Comparison of ENCODE assay signal across 8 cellular contexts in genomic region chr3:196867507-196868296, GRCh38. TPM values are rescaled to one million over a fixed set of nuclear protein-coding genes. Genes with fewer than 3 reads are reported as not detected.
DNase-seq lines count a peak whose midpoint lies in the region; ATAC-seq and TF ChIP-seq lines count a peak whose summit lies in the region.

Gene SENP5, plus strand, starts transcription at chr3:196867920. Its CDS starts 17,262 bp downstream, at chr3:196885182.

- peak within 1 kb of the TSS; percentile 25 for H3K27ac ChIP-seq in OCI-LY1 (ENCODE audit: low read depth, low read length, poor library complexity, severe bottlenecking)
- peak within 1 kb of the TSS; percentile 89 for H3K27ac ChIP-seq in mesodermal cell (ENCODE audit: low read depth, low read length, severe bottlenecking)

- no peaks in the 10 kb centered on the region for H3K9me2 ChIP-seq in OCI-LY1 (ENCODE audit: low read depth, low read length)

- H3K4me1 ChIP-seq in OCI-LY1 (ENCODE audit: insufficient read depth, low read length, severe bottlenecking): peaks cover 24% of the 10 kb centered on the region
- peaks cover 6% of the 10 kb centered on the region for H3K4me1 ChIP-seq in mesodermal cell (ENCODE audit: control insufficient read depth, insufficient read depth, low read length, poor library complexity, severe bottlenecking)

- 2% methylated on average over 85 to 88 of the region's 93 CpGs for WGBS in mesodermal cell (ENCODE audit: insufficient coverage in 2 of 2), 2 experiments

- H3K79me2 ChIP-seq in OCI-LY1 (ENCODE audit: insufficient read depth, low read length): peaks cover 43% of the 10 kb centered on the region

- peaks cover 9% of the 10 kb centered on the region; the same call in 1 of the 2 replicates for H3K9me3 ChIP-seq in OCI-LY1 (ENCODE audit: low read length)
- H3K9me3 ChIP-seq in mesodermal cell (ENCODE audit: control insufficient read depth, low read length): no peaks in the 10 kb centered on the region

- H3K36me3 ChIP-seq in OCI-LY1 (ENCODE audit: insufficient read depth, low read length) (peaks cover 15% of the 10 kb centered on the region), mesodermal cell (ENCODE audit: control insufficient read depth, insufficient read depth, low read length) (peaks cover 25% of the 10 kb centered on the region)

- DNase-seq in DMS 273 (lab: John Stamatoyannopoulos, UW; ENCODE audit: unreplicated experiment): peak; percentile 99
- peak; percentile 79 for DNase-seq in HuH-7.5 (ENCODE audit: low spot score)
- peak; percentile 91 for DNase-seq in activated CD8-positive, alpha-beta memory T cell treated with anti-CD3 and anti-CD28 coated beads, Interleukin-2, amount 50 U/mL, for 4 hours
- peak; percentile 87 for DNase-seq in stimulated activated CD8-positive, alpha-beta memory T cell treated with anti-CD3 and anti-CD28 coated beads, Interleukin-15, amount 100 ng/mL, for 24 hours (ENCODE audit: low read depth)

- no peaks in the 10 kb centered on the region for H4K20me1 ChIP-seq in OCI-LY1 (ENCODE audit: insufficient read depth, low read length)

- in situ Hi-C loops in endometrial microvascular endothelial cells (cut with HindIII; ENCODE audit: inconsistent ontology term, low pct_unique_long_range_greater_than_20kb, low sequenced_read_pairs): no loop called here

- peak within 1 kb of the TSS; percentile 69 for H3K9ac ChIP-seq in OCI-LY1 (ENCODE audit: low read length)

- H2AFZ ChIP-seq in OCI-LY1 (ENCODE audit: low read length): peak within 1 kb of the TSS; percentile 62

- peak within 1 kb of the TSS; percentile 83 for H3K4me2 ChIP-seq in OCI-LY1 (ENCODE audit: low read length)

- peak; percentile 87 for ATAC-seq in GM21528 (IDR thresholded peaks at IDR 0.05; ENCODE audit: low FRiP score, unreplicated experiment)

- H3K4me3 ChIP-seq in OCI-LY1 (ENCODE audit: low read depth, low read length, poor library complexity, severe bottlenecking): peak within 1 kb of the TSS; percentile 80
- H3K4me3 ChIP-seq in mesodermal cell (ENCODE audit: extremely low read depth, insufficient read depth, low read length, poor library complexity, severe bottlenecking): peak within 1 kb of the TSS; percentile 90

- no peak; the same call in 1 of the 2 replicates for TF ChIP-seq CTCF in OCI-LY1 (IDR thresholded peaks at IDR 0.05; ENCODE audit: low read length)

- no peaks in the 10 kb centered on the region for H3F3A ChIP-seq in OCI-LY1 (ENCODE audit: insufficient read depth, low read length)

- no peaks in the 10 kb centered on the region for H3K27me3 ChIP-seq in OCI-LY1 (ENCODE audit: insufficient read depth, low read length)

RNA-seq across cellular contexts. Expression of gene SENP5, which starts in this region (rescaled TPM):
- total RNA-seq in endometrial microvascular endothelial cells (ENCODE audit: inconsistent ontology term): 22.7 TPM
- polyA plus RNA-seq in mesodermal cell (2013, experiment 1 of 2): 24.8 TPM
- polyA plus RNA-seq in mesodermal cell (2013, experiment 2 of 2): 20.1 TPM

Comparison
In these comparisons a context has a peak if more than half of its experiments do, and no peak if none do; other contexts are left out.
1. Peak in every context shown above with its lines: DNase-seq, ATAC-seq, H3K4me3 ChIP-seq and H3K27ac ChIP-seq.